In the genomic region with DNA sequence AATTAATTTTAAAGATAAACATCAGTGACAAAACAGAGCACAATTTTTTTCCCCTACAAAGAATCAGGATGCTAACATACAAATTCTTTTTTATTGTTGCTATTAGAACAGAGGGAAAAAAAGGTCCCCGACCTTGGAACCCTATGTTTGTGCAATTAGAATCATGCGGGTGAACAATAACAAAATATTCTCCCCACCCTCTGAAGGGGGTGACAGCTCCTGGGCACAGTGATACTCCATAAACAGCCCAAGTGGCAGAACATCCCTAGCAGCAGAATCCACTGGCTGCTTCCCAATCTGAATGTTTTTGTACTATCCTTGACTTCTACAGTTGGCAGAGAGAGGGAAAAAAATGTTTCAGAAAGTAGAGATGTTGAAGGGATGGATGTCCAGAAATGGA, we compare ENCODE assay signal across 9 cellular contexts.
"Had no signal": no experiment of that assay in that cellular context is flagged by ENCODE, and none has a peak within 500 bp of the region (broad histone marks: within the 10 kb centered on the region; RNA-seq: fewer than 3 reads in every experiment).

No MANE protein-coding gene starts in this region.

- FAIRE-seq: H54 had no signal

- H3K9me3 ChIP-seq: HAP-1 had no signal

- H2AFZ ChIP-seq: GM23248, GM23338 had no signal

- H3K9ac ChIP-seq: GM23248 had no signal

- H3K4me1 ChIP-seq: HAP-1 had no signal

- H3K27ac ChIP-seq: GM23248 had no signal

- ATAC-seq: GM23338, HCT116 had no signal

- H3K4me3 ChIP-seq: GM23248, GM23338, HAP-1 had no signal

- DNase-seq: GM23248, GOT3, H7, H9, HFFc6 had no signal

- H3K36me3 ChIP-seq: HAP-1 had no signal

- H3K4me2 ChIP-seq: GM23338 had no signal
